ENCODE assay signal across 13 cellular contexts in genomic region chr11:1838426-1839131, GRCh38. TPM values are rescaled to one million over a fixed set of nuclear protein-coding genes. Genes with fewer than 3 reads are reported as not detected.
A peak's percentile ranks its signal among the peaks of the same experiment; 100 is the strongest.
DNase-seq lines count a peak whose midpoint lies in the region; ATAC-seq lines count a peak whose summit lies in the region.
"Had no signal": no experiment of that assay in that cellular context is flagged by ENCODE, and none has a peak within 500 bp of the region (broad histone marks: within the 10 kb centered on the region; RNA-seq: fewer than 3 reads in every experiment).

TNNI2 (plus strand) TSS chr11:1838981; CDS start chr11:1839697, 716 bp downstream.

- 89% methylated on average over 32 of the region's 32 CpGs for WGBS in urinary bladder

- peaks cover 10% of the 10 kb centered on the region for H3K4me1 Mint-ChIP-seq in activated naive CD8-positive, alpha-beta T cell treated with anti-CD3 and anti-CD28 coated beads for 36 hours
- H3K4me1 Mint-ChIP-seq in activated naive CD8-positive, alpha-beta T cell treated with anti-CD3 and anti-CD28 coated beads, Interleukin-2, amount 50 U/mL, for 24 hours, result peaks cover 13% of the 10 kb centered on the region
- H3K4me1 Mint-ChIP-seq in effector memory CD8-positive, alpha-beta T cell (ENCODE audit: low read depth in 2 of 2), result peaks cover 15 to 16% of the 10 kb centered on the region in 2 donors
- H3K4me1 Mint-ChIP-seq in naive B cell, result peaks cover 16 to 25% (median 21%) of the 10 kb centered on the region in 3 donors

- H3K4me3 ChIP-seq in urinary bladder (ENCODE audit: low read depth, low read length), result no peak within 1 kb of the TSS
- H3K4me3 ChIP-seq: thyroid gland had no signal

- H3K27me3 Mint-ChIP-seq in activated naive CD8-positive, alpha-beta T cell treated with anti-CD3 and anti-CD28 coated beads for 36 hours, result no peaks in the 10 kb centered on the region
- H3K27me3 Mint-ChIP-seq in activated naive CD8-positive, alpha-beta T cell treated with anti-CD3 and anti-CD28 coated beads, Interleukin-2, amount 50 U/mL, for 24 hours, result peaks cover under 1% of the 10 kb centered on the region
- peaks cover 0 to 13% of the 10 kb centered on the region in 2 donors for H3K27me3 Mint-ChIP-seq in effector memory CD8-positive, alpha-beta T cell
- peaks cover 0 to 3% (median 0%) of the 10 kb centered on the region in 3 donors for H3K27me3 Mint-ChIP-seq in naive B cell

- H3K36me3 Mint-ChIP-seq in activated naive CD8-positive, alpha-beta T cell treated with anti-CD3 and anti-CD28 coated beads for 36 hours, result no peaks in the 10 kb centered on the region
- no peaks in the 10 kb centered on the region for H3K36me3 Mint-ChIP-seq in activated naive CD8-positive, alpha-beta T cell treated with anti-CD3 and anti-CD28 coated beads, Interleukin-2, amount 50 U/mL, for 24 hours (ENCODE audit: low read depth)
- no peaks in the 10 kb centered on the region for H3K36me3 Mint-ChIP-seq in effector memory CD8-positive, alpha-beta T cell (ENCODE audit: insufficient read depth)
- H3K36me3 Mint-ChIP-seq in naive B cell, result no peaks in the 10 kb centered on the region
- H3K36me3 Mint-ChIP-seq: mesothelial cell of epicardium had no signal

- H3K36me3 ChIP-seq in urinary bladder (ENCODE audit: insufficient read depth), result no peaks in the 10 kb centered on the region
- H3K36me3 ChIP-seq: thyroid gland had no signal

- H3K4me1 ChIP-seq in urinary bladder (ENCODE audit: insufficient read depth), result no peaks in the 10 kb centered on the region

- DNase-seq in activated naive CD8-positive, alpha-beta T cell treated with anti-CD3 and anti-CD28 coated beads for 36 hours, result no peak
- DNase-seq in activated naive CD8-positive, alpha-beta T cell treated with anti-CD3 and anti-CD28 coated beads, Interleukin-2, amount 50 U/mL, for 24 hours, result no peak
- DNase-seq in effector memory CD8-positive, alpha-beta T cell, result no peak
- DNase-seq in naive B cell (no peak), medulla oblongata (ENCODE audit: extremely low spot score) (no peak), activated gamma-delta T cell (lab: John Stamatoyannopoulos, UW) (no peak)

- peak within 1 kb of the TSS; percentile 42 for H3K27ac Mint-ChIP-seq in activated naive CD8-positive, alpha-beta T cell treated with anti-CD3 and anti-CD28 coated beads for 36 hours
- no peak within 1 kb of the TSS for H3K27ac Mint-ChIP-seq in activated naive CD8-positive, alpha-beta T cell treated with anti-CD3 and anti-CD28 coated beads, Interleukin-2, amount 50 U/mL, for 24 hours
- peak within 1 kb of the TSS; percentile 51 to 82 for H3K27ac Mint-ChIP-seq in effector memory CD8-positive, alpha-beta T cell
- H3K27ac Mint-ChIP-seq in naive B cell, result peak within 1 kb of the TSS; percentile 66 to 98 (median 94)
- H3K27ac Mint-ChIP-seq: activated T-helper 1 cell treated with anti-CD3 and anti-CD28 coated beads, Interleukin-12 subunit alpha, Interleukin-12 subunit beta, Interleukin-2, Interleukin-4 antibody, amounts not matched to agents 30 ng/mL and 10 ng/mL and 1 ng/mL, durations not matched to agents 14 hours and 24 hours and 36 hours; mesothelial cell of epicardium had no signal

- H3K9me3 Mint-ChIP-seq in activated naive CD8-positive, alpha-beta T cell treated with anti-CD3 and anti-CD28 coated beads for 36 hours, result no peaks in the 10 kb centered on the region
- H3K9me3 Mint-ChIP-seq in activated naive CD8-positive, alpha-beta T cell treated with anti-CD3 and anti-CD28 coated beads, Interleukin-2, amount 50 U/mL, for 24 hours, result no peaks in the 10 kb centered on the region
- H3K9me3 Mint-ChIP-seq in effector memory CD8-positive, alpha-beta T cell, result no peaks in the 10 kb centered on the region
- no peaks in the 10 kb centered on the region for H3K9me3 Mint-ChIP-seq in naive B cell
- H3K9me3 Mint-ChIP-seq: activated T-helper 1 cell treated with anti-CD3 and anti-CD28 coated beads, Interleukin-12 subunit alpha, Interleukin-12 subunit beta, Interleukin-2, Interleukin-4 antibody, amounts not matched to agents 30 ng/mL and 10 ng/mL and 1 ng/mL, durations not matched to agents 14 hours and 24 hours and 36 hours; mesothelial cell of epicardium had no signal

- peak within 1 kb of the TSS; percentile 26 for H3K27ac ChIP-seq in urinary bladder (ENCODE audit: low read depth)
- H3K27ac ChIP-seq: epithelial cell of prostate, thyroid gland had no signal

- no peak within 1 kb of the TSS for H3K4me3 Mint-ChIP-seq in activated naive CD8-positive, alpha-beta T cell treated with anti-CD3 and anti-CD28 coated beads for 36 hours
- no peak within 1 kb of the TSS for H3K4me3 Mint-ChIP-seq in activated naive CD8-positive, alpha-beta T cell treated with anti-CD3 and anti-CD28 coated beads, Interleukin-2, amount 50 U/mL, for 24 hours
- peak within 1 kb of the TSS; percentile 33 to 57 for H3K4me3 Mint-ChIP-seq in effector memory CD8-positive, alpha-beta T cell
- H3K4me3 Mint-ChIP-seq in naive B cell, result peak within 1 kb of the TSS; percentile 25 to 95 (median 84)
- H3K4me3 Mint-ChIP-seq: activated T-helper 1 cell treated with anti-CD3 and anti-CD28 coated beads, Interleukin-12 subunit alpha, Interleukin-12 subunit beta, Interleukin-2, Interleukin-4 antibody, amounts not matched to agents 30 ng/mL and 10 ng/mL and 1 ng/mL, durations not matched to agents 14 hours and 24 hours and 36 hours; mesothelial cell of epicardium had no signal

- ATAC-seq in activated naive CD8-positive, alpha-beta T cell treated with anti-CD3 and anti-CD28 coated beads, Interleukin-2, amount 50 U/mL, for 24 hours, result no peak
- ATAC-seq in effector memory CD8-positive, alpha-beta T cell (replicated peaks), result no peak
- no peak for ATAC-seq in naive B cell (ENCODE audit: low read depth in 2 of 2)
- no peak for ATAC-seq in GM18868 (IDR thresholded peaks at IDR 0.05; ENCODE audit: unreplicated experiment)

RNA-seq across cellular contexts. Expression of gene TNNI2, which starts in this region (rescaled TPM):
- under 1 TPM in 1 of 2 experiments, not detected in 1; 0.31 TPM for total RNA-seq in activated naive CD8-positive, alpha-beta T cell treated with anti-CD3 and anti-CD28 coated beads for 36 hours
- polyA plus RNA-seq in naive B cell (ENCODE audit: low read depth in 6 of 6) (10 to 100 TPM in 2 of 6 donors, 1 to 10 TPM in 4; 3.9 to 12.2 (median 7.2) TPM), urinary bladder (4.6 TPM)
- total RNA-seq in urinary bladder, result 32.6 TPM
- total RNA-seq: activated T-helper 1 cell treated with anti-CD3 and anti-CD28 coated beads, Interleukin-12 subunit alpha, Interleukin-12 subunit beta, Interleukin-2, Interleukin-4 antibody, amounts not matched to agents 30 ng/mL and 10 ng/mL and 1 ng/mL, durations not matched to agents 14 hours and 24 hours and 36 hours; renal cortical epithelial cell; thyroid gland had no signal

Comparison
In these comparisons a context has a peak if more than half of its experiments do, and no peak if none do; other contexts are left out.
1. RNA of gene TNNI2 (total RNA-seq): 32.6 TPM in urinary bladder (single experiment); 0.31 TPM in activated naive CD8-positive, alpha-beta T cell treated with anti-CD3 and anti-CD28 coated beads for 36 hours; every median in the first group is over 10 times any median in the second.
2. H3K4me3 Mint-ChIP-seq: peak in effector memory CD8-positive, alpha-beta T cell (2 of 2) and naive B cell (8 of 8); none in activated naive CD8-positive, alpha-beta T cell treated with anti-CD3 and anti-CD28 coated beads for 36 hours (single experiment) and activated naive CD8-positive, alpha-beta T cell treated with anti-CD3 and anti-CD28 coated beads, Interleukin-2, amount 50 U/mL, for 24 hours (single experiment).